Comparison of ENCODE assay signal across 22 cellular contexts in the genomic region with DNA sequence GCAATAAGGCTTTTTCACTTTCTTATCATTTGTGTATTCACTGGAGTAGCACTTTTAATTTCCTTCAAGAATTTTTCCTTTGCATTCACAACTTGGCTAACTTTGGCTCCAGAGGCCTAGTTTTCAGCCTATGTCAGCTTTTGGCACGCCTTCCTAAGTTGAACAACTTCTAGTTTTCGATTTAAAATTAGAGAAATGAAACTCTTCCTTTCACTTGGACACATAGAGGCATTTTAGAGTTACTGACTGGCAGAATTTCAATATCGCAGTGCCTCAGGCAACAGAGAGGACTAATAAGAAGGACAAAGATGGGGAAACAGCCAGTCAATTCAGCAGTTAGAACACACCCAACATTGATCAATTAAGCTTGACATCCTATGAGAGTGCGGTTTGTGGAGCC.
"Had no signal": no experiment of that assay in that cellular context is flagged by ENCODE, and none has a peak within 500 bp of the region (broad histone marks: within the 10 kb centered on the region; RNA-seq: fewer than 3 reads in every experiment).

No MANE protein-coding gene starts in this region.

- ATAC-seq: activated CD4-positive, CD25-positive, alpha-beta regulatory T cell treated with anti-CD3 and anti-CD28 coated beads, Interleukin-2, amount 50 U/mL, for 24 hours; activated naive CD4-positive, alpha-beta T cell treated with anti-CD3 and anti-CD28 coated beads, Interleukin-2, amount 50 U/mL, for 72 hours; foreskin keratinocyte; left lung; naive thymus-derived CD8-positive, alpha-beta T cell; stimulated activated naive CD8-positive, alpha-beta T cell treated with anti-CD3 and anti-CD28 coated beads, Interleukin-15, Interleukin-2, amounts not matched to agents 100 U/mL and 50 U/mL, for 24 hours had no signal

- H3K27ac Mint-ChIP-seq: activated CD4-positive, alpha-beta T cell treated with anti-CD3 and anti-CD28 coated beads, Interleukin-2, amount 10 ng/mL, durations not matched to agents 24 days and 14 days; activated naive CD4-positive, alpha-beta T cell treated with anti-CD3 and anti-CD28 coated beads, Interleukin-2, amount 50 U/mL, for 72 hours; dendritic cell treated with granulocyte-macrophage colony-stimulating factor and Interleukin-4, amounts not matched to agents 40 ng/mL and 50 ng/mL, for 4 days; naive thymus-derived CD8-positive, alpha-beta T cell; progenitor cell of endocrine pancreas had no signal

- H3K4me1 ChIP-seq: ascending aorta, foreskin keratinocyte, left lung, tibial artery had no signal

- H3K4me3 ChIP-seq: ascending aorta, hepatocyte, left lung, lung, tibial artery had no signal

- H3K27ac ChIP-seq: ascending aorta, brain microvascular endothelial cell, foreskin keratinocyte, hepatocyte, left lung, tibial artery, VCaP had no signal

- H2AFZ ChIP-seq: hepatocyte had no signal

- H3K4me3 Mint-ChIP-seq: activated CD4-positive, alpha-beta T cell treated with anti-CD3 and anti-CD28 coated beads, Interleukin-2, amount 10 ng/mL, durations not matched to agents 24 days and 14 days; dendritic cell treated with granulocyte-macrophage colony-stimulating factor and Interleukin-4, amounts not matched to agents 40 ng/mL and 50 ng/mL, for 4 days; naive thymus-derived CD8-positive, alpha-beta T cell had no signal

- H3K4me1 Mint-ChIP-seq: activated CD4-positive, alpha-beta T cell treated with anti-CD3 and anti-CD28 coated beads, Interleukin-2, amount 10 ng/mL, durations not matched to agents 24 days and 14 days; naive thymus-derived CD8-positive, alpha-beta T cell had no signal

- H3K9me3 ChIP-seq: ascending aorta, left lung, tibial artery had no signal

- H3K27me3 Mint-ChIP-seq: activated CD4-positive, alpha-beta T cell treated with anti-CD3 and anti-CD28 coated beads, Interleukin-2, amount 10 ng/mL, durations not matched to agents 24 days and 14 days; dendritic cell treated with granulocyte-macrophage colony-stimulating factor and Interleukin-4, amounts not matched to agents 40 ng/mL and 50 ng/mL, for 4 days; naive thymus-derived CD8-positive, alpha-beta T cell; progenitor cell of endocrine pancreas had no signal

- H3K79me2 ChIP-seq: hepatocyte had no signal

- H3K9me3 Mint-ChIP-seq: activated CD4-positive, alpha-beta T cell treated with anti-CD3 and anti-CD28 coated beads, Interleukin-2, amount 10 ng/mL, durations not matched to agents 24 days and 14 days; dendritic cell treated with granulocyte-macrophage colony-stimulating factor and Interleukin-4, amounts not matched to agents 40 ng/mL and 50 ng/mL, for 4 days had no signal

- H3K4me2 ChIP-seq: hepatocyte had no signal

- H3K27me3 ChIP-seq: ascending aorta, brain microvascular endothelial cell, hepatocyte, left lung, tibial artery had no signal

- DNase-seq: activated CD4-positive, alpha-beta T cell treated with anti-CD3 and anti-CD28 coated beads, Interleukin-2, amount 10 ng/mL, durations not matched to agents 24 days and 14 days; activated gamma-delta T cell treated with Interleukin-2 at 50 U/mL for 16 hours; activated T-cell treated with anti-CD3 and anti-CD28 coated beads, Interleukin-2, amount 50 U/mL, for 1 hour; brain microvascular endothelial cell; caudate nucleus; effector CD8-positive, alpha-beta T cell; foreskin keratinocyte; glutamatergic neuron; kidney glomerular epithelial cell; left lung; naive thymus-derived CD8-positive, alpha-beta T cell; stimulated activated CD4-positive, alpha-beta T cell treated with anti-CD3 and anti-CD28 coated beads, Interleukin-4, amount 100 ng/mL, for 4 hours; stimulated activated naive CD8-positive, alpha-beta T cell treated with anti-CD3 and anti-CD28 coated beads, Interleukin-15, Interleukin-2, amounts not matched to agents 100 U/mL and 50 U/mL, for 24 hours; tibial artery had no signal

- H3K36me3 ChIP-seq: ascending aorta, brain microvascular endothelial cell, left lung, tibial artery had no signal

- H3K36me3 Mint-ChIP-seq: activated naive CD4-positive, alpha-beta T cell treated with anti-CD3 and anti-CD28 coated beads, Interleukin-2, amount 50 U/mL, for 72 hours; naive thymus-derived CD8-positive, alpha-beta T cell had no signal
